Comparison of ENCODE assay signal across 11 cellular contexts in the genomic region with DNA sequence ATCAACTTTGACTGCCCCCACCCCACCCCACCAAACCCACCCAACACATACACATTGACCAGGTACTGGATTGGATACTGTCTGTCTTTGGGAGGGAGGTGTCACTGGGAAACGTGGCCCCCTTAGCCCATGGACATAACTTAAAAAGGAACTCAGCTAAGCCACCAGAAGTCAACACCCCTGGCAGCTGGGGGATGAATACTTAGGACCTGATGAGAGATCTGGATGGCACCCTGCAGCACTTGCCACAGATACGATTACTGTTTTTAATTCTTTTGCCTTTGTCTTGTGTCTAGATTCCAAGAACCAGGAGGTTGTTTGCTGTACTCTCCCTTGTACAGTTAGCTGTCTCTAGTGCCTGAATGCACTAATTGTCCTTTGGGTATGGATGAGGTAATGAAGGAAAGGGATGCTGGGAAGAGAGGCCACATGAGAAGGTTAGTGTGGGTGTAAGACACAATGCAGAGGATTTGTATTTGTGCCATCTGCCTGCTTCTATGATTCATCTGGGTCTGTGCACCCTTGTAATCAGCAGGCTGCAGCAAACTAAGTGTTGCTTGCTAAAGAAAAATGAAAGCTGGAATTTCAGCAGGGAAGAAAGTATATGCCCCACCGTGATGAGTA.
A peak's percentile ranks its signal among the peaks of the same experiment; 100 is the strongest.
DNase-seq lines count a peak whose midpoint lies in the region; ATAC-seq and TF ChIP-seq lines count a peak whose summit lies in the region.
"Had no signal": no experiment of that assay in that cellular context is flagged by ENCODE, and none has a peak within 500 bp of the region (broad histone marks: within the 10 kb centered on the region; RNA-seq: fewer than 3 reads in every experiment).

No MANE protein-coding gene starts in this region.

- H3K4me1 ChIP-seq in SJCRH30 (peaks cover 17% of the 10 kb centered on the region), foreskin keratinocyte (peaks cover 11% of the 10 kb centered on the region), rectal smooth muscle tissue (ENCODE audit: control insufficient read depth, insufficient read depth, low read length) (peaks cover 7% of the 10 kb centered on the region), HAP-1 (no peaks in the 10 kb centered on the region), prostate gland (replicated peaks) (no peaks in the 10 kb centered on the region)

- H3K9ac ChIP-seq in rectal smooth muscle tissue (ENCODE audit: low read length) = no peak overlapping the region

- ATAC-seq in foreskin keratinocyte (peak; percentile 80), HG03520 (IDR thresholded peaks at IDR 0.05; ENCODE audit: unreplicated experiment) (no peak), HG02885 (IDR thresholded peaks at IDR 0.05; ENCODE audit: poor library complexity, unreplicated experiment) (no peak)

- H3K27ac ChIP-seq in SJCRH30 = peak overlapping the region; percentile 32
- H3K27ac ChIP-seq in foreskin keratinocyte = no peak overlapping the region
- peak overlapping the region; percentile 0 for H3K27ac ChIP-seq in rectal smooth muscle tissue (ENCODE audit: low read depth, low read length)
- H3K27ac ChIP-seq in prostate gland = no peak overlapping the region

- no peak for TF ChIP-seq POLR2A in prostate gland (IDR thresholded peaks at IDR 0.05)

- intact Hi-C loops in prostate gland (cut with DNase I) = no loop called here

- H3K4me3 ChIP-seq in SJCRH30 = no peak overlapping the region
- no peak overlapping the region for H3K4me3 ChIP-seq in rectal smooth muscle tissue (ENCODE audit: low read length)
- H3K4me3 ChIP-seq in HAP-1 = no peak overlapping the region
- no peak overlapping the region for H3K4me3 ChIP-seq in prostate gland

- WGBS in prostate gland = 64% methylated on average over 3 of the region's 3 CpGs

- H3K27me3 ChIP-seq in SJCRH30 (no peaks in the 10 kb centered on the region), foreskin keratinocyte (no peaks in the 10 kb centered on the region), rectal smooth muscle tissue (ENCODE audit: control insufficient read depth, insufficient read depth, low read length) (no peaks in the 10 kb centered on the region), HAP-1 (ENCODE audit: low read depth) (no peaks in the 10 kb centered on the region), prostate gland (replicated peaks; ENCODE audit: insufficient read depth) (no peaks in the 10 kb centered on the region)

- H3K36me3 ChIP-seq in SJCRH30 (no peaks in the 10 kb centered on the region), rectal smooth muscle tissue (ENCODE audit: control insufficient read depth, insufficient read depth, low read length) (no peaks in the 10 kb centered on the region), HAP-1 (replicated peaks) (no peaks in the 10 kb centered on the region), prostate gland (no peaks in the 10 kb centered on the region)

- no peak for TF ChIP-seq CTCF in foreskin keratinocyte (conservative IDR thresholded peaks at IDR 0.05)
- TF ChIP-seq CTCF in prostate gland (IDR thresholded peaks at IDR 0.05) = no peak

- peak; percentile 73 for DNase-seq in GM04503 (ENCODE audit: low read depth)
- peak; percentile 14 to 69 for DNase-seq in SJCRH30
- peak; percentile 77 to 79 for DNase-seq in foreskin keratinocyte
- DNase-seq in HAP-1 (ENCODE audit: low spot score in 2 of 2) = no peak
- DNase-seq in prostate gland (ENCODE audit: low spot score) = no peak
- DNase-seq: activated naive CD8-positive, alpha-beta T cell treated with anti-CD3 and anti-CD28 coated beads for 36 hours; kidney; NCI-H1048 had no signal

- H3K9me3 ChIP-seq in SJCRH30 (replicated peaks) = no peaks in the 10 kb centered on the region; the same call in 1 of the 2 replicates
- no peaks in the 10 kb centered on the region for H3K9me3 ChIP-seq in HAP-1
- H3K9me3 ChIP-seq in prostate gland = no peaks in the 10 kb centered on the region

- in situ Hi-C loops in HAP-1 (cut with MboI; ENCODE audit: low sequenced_read_pairs) = no loop called here

Comparison
In these comparisons a context has a peak if more than half of its experiments do, and no peak if none do; other contexts are left out.
1. DNase-seq: peak in GM04503 (single experiment), SJCRH30 (2 of 2) and foreskin keratinocyte (2 of 2); none in HAP-1 (0 of 2) and prostate gland (single experiment).
2. H3K27ac ChIP-seq: peak in SJCRH30 (single experiment) and rectal smooth muscle tissue (single experiment); none in foreskin keratinocyte (single experiment) and prostate gland (0 of 2).